ENCODE assay signal across 8 cellular contexts in genomic region chr20:49610701-49611538, GRCh38. TPM values are rescaled to one million over a fixed set of nuclear protein-coding genes. Genes with fewer than 3 reads are reported as not detected.
A peak's percentile ranks its signal among the peaks of the same experiment; 100 is the strongest.
DNase-seq lines count a peak whose midpoint lies in the region; ATAC-seq and TF ChIP-seq lines count a peak whose summit lies in the region.

No MANE protein-coding gene starts in this region.

- no peaks in the 10 kb centered on the region for H3K9me3 ChIP-seq in endodermal cell (ENCODE audit: control insufficient read depth, low read length)
- H3K9me3 ChIP-seq in mucosa of stomach (ENCODE audit: control insufficient read depth, low read length): no peaks in the 10 kb centered on the region

- no peak overlapping the region for H3K9ac ChIP-seq in endodermal cell (ENCODE audit: extremely low read depth, low read length, poor library complexity, severe bottlenecking)
- no peak overlapping the region for H3K9ac ChIP-seq in mucosa of stomach (ENCODE audit: low read length)

- H3K27ac Mint-ChIP-seq in endodermal cell: no peak overlapping the region

- H3K27me3 Mint-ChIP-seq in endodermal cell (ENCODE audit: insufficient read depth): peaks cover 15% of the 10 kb centered on the region

- no peaks in the 10 kb centered on the region for H3K4me1 ChIP-seq in endodermal cell (ENCODE audit: control insufficient read depth, insufficient read depth, low read length)
- peaks cover 50% of the 10 kb centered on the region for H3K4me1 ChIP-seq in mucosa of stomach (ENCODE audit: control insufficient read depth, insufficient read depth, low read length)

- no peaks in the 10 kb centered on the region for H3K36me3 Mint-ChIP-seq in endodermal cell (ENCODE audit: low read depth)

- H3K27me3 ChIP-seq in endodermal cell (ENCODE audit: control insufficient read depth, insufficient read depth, low read length, poor library complexity, severe bottlenecking): peaks cover 11% of the 10 kb centered on the region
- H3K27me3 ChIP-seq in mucosa of stomach (ENCODE audit: control insufficient read depth, insufficient read depth, low read length): no peaks in the 10 kb centered on the region

- DNase-seq in NCI-H1436 (lab: John Stamatoyannopoulos, UW) (peak; percentile 57), NCI-H1436 treated with DMSO at 0.1 percent for 48 hours (lab: John Stamatoyannopoulos, UW) (no peak), NOMO-1 treated with DMSO at 0.1 percent for 48 hours (lab: John Stamatoyannopoulos, UW; ENCODE audit: unreplicated experiment) (peak; percentile 77), endodermal cell (peak; percentile 98)
- DNase-seq in activated CD8-positive, alpha-beta memory T cell treated with anti-CD3 and anti-CD28 coated beads for 4 hours (ENCODE audit: low read depth in 2 of 2): peak; percentile 25 to 52
- peak; percentile 36 to 57 for DNase-seq in stimulated activated CD8-positive, alpha-beta memory T cell treated with anti-CD3 and anti-CD28 coated beads, Interleukin-7, amount 100 ng/mL, for 4 hours (ENCODE audit: low read depth in 2 of 2)

- no peaks in the 10 kb centered on the region for H3K4me1 Mint-ChIP-seq in endodermal cell

- no peak overlapping the region for H3K27ac ChIP-seq in endodermal cell (ENCODE audit: low read depth, low read length)

- TF ChIP-seq CTCF in endodermal cell (conservative IDR thresholded peaks at IDR 0.05): peak; percentile 93

- H3K4me3 Mint-ChIP-seq in endodermal cell: peak overlapping the region; percentile 42

- peak; percentile 71 for ATAC-seq in HG03439 (IDR thresholded peaks at IDR 0.05; ENCODE audit: unreplicated experiment)

- H3K36me3 ChIP-seq in endodermal cell (ENCODE audit: control insufficient read depth, insufficient read depth, low read length): no peaks in the 10 kb centered on the region
- no peaks in the 10 kb centered on the region for H3K36me3 ChIP-seq in mucosa of stomach (ENCODE audit: control insufficient read depth, insufficient read depth, low read length)

- H3K9me3 Mint-ChIP-seq in endodermal cell: no peaks in the 10 kb centered on the region

- WGBS in endodermal cell (ENCODE audit: insufficient coverage in 1 of 2, insufficient read length in 1 of 2), 2 experiments: 18% methylated on average over 32 to 48 of the region's 48 CpGs

- H3K4me3 ChIP-seq in endodermal cell (ENCODE audit: low read length) (peak overlapping the region; percentile 65), mucosa of stomach (ENCODE audit: low read length) (peak overlapping the region; percentile 7)

RNA-seq across cellular contexts. Expression of gene PTGIS, which starts 43.0 kb away (rescaled TPM):
- 10 to 100 TPM; 14.1 to 20.9 TPM for total RNA-seq in endodermal cell
- 18.7 TPM for polyA plus RNA-seq in endodermal cell (2013, experiment 1 of 2)
- 15.7 TPM for polyA plus RNA-seq in endodermal cell (2013, experiment 2 of 2)
